Comparison of ENCODE assay signal across 15 cellular contexts in the genomic region with DNA sequence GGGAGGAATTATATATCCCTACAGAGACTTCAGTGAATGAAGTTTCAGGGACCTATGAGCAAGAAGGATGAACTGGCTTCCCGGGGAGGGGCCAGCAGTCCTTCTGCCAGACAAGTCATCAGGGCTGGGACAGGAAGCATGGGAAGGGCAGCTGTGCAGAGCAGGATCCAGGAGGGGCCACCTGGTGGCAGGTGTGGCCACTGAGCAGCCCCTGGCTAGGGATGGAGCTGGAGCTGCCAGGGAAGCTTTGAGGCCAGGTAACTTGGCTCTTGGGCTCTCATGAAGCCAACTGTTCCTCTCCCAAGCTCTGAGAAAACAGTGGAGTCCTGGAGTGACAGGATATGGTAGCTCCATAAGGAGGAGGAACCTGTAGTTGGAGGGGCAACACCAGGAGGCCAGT.
A peak's percentile ranks its signal among the peaks of the same experiment; 100 is the strongest.
DNase-seq lines count a peak whose midpoint lies in the region; ATAC-seq and TF ChIP-seq lines count a peak whose summit lies in the region.
"Had no signal": no experiment of that assay in that cellular context is flagged by ENCODE, and none has a peak within 500 bp of the region (broad histone marks: within the 10 kb centered on the region; RNA-seq: fewer than 3 reads in every experiment).

No MANE protein-coding gene starts in this region.

- H3K4me3 ChIP-seq in iPS DF 6.9 (ENCODE audit: low read length) (no peak overlapping the region), Peyer's patch (no peak overlapping the region)
- H3K4me3 ChIP-seq: left lung, right lobe of liver had no signal

- H3K36me3 ChIP-seq in iPS DF 6.9 (ENCODE audit: control insufficient read depth, insufficient read depth, low read length) (no peaks in the 10 kb centered on the region), Peyer's patch (no peaks in the 10 kb centered on the region)
- H3K36me3 ChIP-seq: left lung, right lobe of liver had no signal

- H3K4me1 ChIP-seq in iPS DF 6.9 (ENCODE audit: control insufficient read depth, insufficient read depth, low read length): no peaks in the 10 kb centered on the region
- H3K4me1 ChIP-seq in Peyer's patch: no peaks in the 10 kb centered on the region
- H3K4me1 ChIP-seq: left lung, right lobe of liver had no signal

- CTCF ChIA-PET in RWPE1 (lab: Yijun Ruan, JAX): no interaction called here

- TF ChIP-seq CTCF in RWPE1 (conservative IDR thresholded peaks at IDR 0.05; ENCODE audit: low read depth) (no peak), Peyer's patch (IDR thresholded peaks at IDR 0.05) (no peak)

- POLR2A ChIA-PET in RWPE1 (lab: Yijun Ruan, JAX; ENCODE audit: low non-redundant PET): no interaction called here

- TF ChIP-seq POLR2A in Peyer's patch (IDR thresholded peaks at IDR 0.05): no peak

- no peak for ATAC-seq in HG02678 (IDR thresholded peaks at IDR 0.05; ENCODE audit: unreplicated experiment)
- ATAC-seq: left lung; naive thymus-derived CD4-positive, alpha-beta T cell had no signal

- no peak overlapping the region for H3K27ac ChIP-seq in RWPE1
- no peak overlapping the region for H3K27ac ChIP-seq in iPS DF 6.9 (ENCODE audit: low read length)
- no peak overlapping the region for H3K27ac ChIP-seq in Peyer's patch
- H3K27ac ChIP-seq: left lung, right lobe of liver had no signal

- peak; percentile 14 for DNase-seq in 8988T
- peak; percentile 57 for DNase-seq in ELF-1 (ENCODE audit: low read depth, low spot score)
- peak; percentile 17 for DNase-seq in RWPE1 (ENCODE audit: low spot score)
- peak; percentile 18 for DNase-seq in iPS DF 6.9 (ENCODE audit: low read depth, low spot score)
- no peak for DNase-seq in activated naive CD4-positive, alpha-beta T cell treated with Interleukin-2 at 50 U/mL for 16 hours
- DNase-seq in Peyer's patch: no peak
- DNase-seq in MV-4-11 (lab: John Stamatoyannopoulos, UW): no peak
- DNase-seq: activated gamma-delta T cell treated with Interleukin-2 at 50 U/mL for 16 hours; glutamatergic neuron; left lung; naive thymus-derived CD4-positive, alpha-beta T cell; NCI-H82; right lobe of liver; stimulated activated CD4-positive, alpha-beta T cell treated with anti-CD3 and anti-CD28 coated beads, Interleukin-4, amount 100 ng/mL, for 1 hour had no signal

- H3K9me3 ChIP-seq in iPS DF 6.9 (ENCODE audit: control insufficient read depth, insufficient read depth, low read length) (no peaks in the 10 kb centered on the region), Peyer's patch (no peaks in the 10 kb centered on the region)
- H3K9me3 ChIP-seq: left lung, right lobe of liver had no signal

- H3K27me3 ChIP-seq in iPS DF 6.9 (ENCODE audit: control insufficient read depth, insufficient read depth, low read length): no peaks in the 10 kb centered on the region
- H3K27me3 ChIP-seq in Peyer's patch: no peaks in the 10 kb centered on the region
- H3K27me3 ChIP-seq: left lung, right lobe of liver had no signal

- no CpG with 5 or more reads among the region's 1 CpG for WGBS in iPS DF 6.9 (ENCODE audit: insufficient coverage, insufficient read length)

Comparison
In these comparisons a context has a peak if more than half of its experiments do, and no peak if none do; other contexts are left out.
1. DNase-seq: peak in 8988T (single experiment), ELF-1 (single experiment), RWPE1 (single experiment) and iPS DF 6.9 (single experiment); none in activated naive CD4-positive, alpha-beta T cell treated with Interleukin-2 at 50 U/mL for 16 hours (single experiment), Peyer's patch (0 of 3) and MV-4-11 (single experiment).